ENCODE assay signal across 8 cellular contexts in genomic region chr6:17393335-17394191, GRCh38. TPM values are rescaled to one million over a fixed set of nuclear protein-coding genes. Genes with fewer than 3 reads are reported as not detected.
DNase-seq lines count a peak whose midpoint lies in the region; ATAC-seq and TF ChIP-seq lines count a peak whose summit lies in the region.

Gene CAP2 (plus strand): TSS chr6:17393595. CDS start chr6:17421556, 27,961 bp downstream.

- POLR2A ChIA-PET in HEK293T (lab: Yijun Ruan, JAX) = interaction anchor here (0.9 to 1.4 kb wide), 5 partner anchors 32 to 207 kb away, joined by 3 to 6 read pairs (median 3); partner anchors contain the start of gene FAM8A1

- H3K4me1 Mint-ChIP-seq in stimulated activated naive CD8-positive, alpha-beta T cell treated with anti-CD3 and anti-CD28 coated beads, Interleukin-15, amount 100 ng/mL, for 72 hours = peaks cover 9% of the 10 kb centered on the region

- TF ChIP-seq CTCF in AG09319 (IDR thresholded peaks at IDR 0.05; ENCODE audit: low read depth, low read length) = no peak
- no peak for TF ChIP-seq CTCF in RWPE2 (IDR thresholded peaks at IDR 0.05; ENCODE audit: poor library complexity, severe bottlenecking)
- TF ChIP-seq CTCF in left lung (IDR thresholded peaks at IDR 0.05) = no peak

- CTCF ChIA-PET in HEK293T (lab: Yijun Ruan, JAX) = interaction anchor here (0.6 to 1.1 kb wide), 2 partner anchors 190 to 679 kb away, joined by 3 read pairs; no protein-coding TSS in a partner anchor

- WGBS in ectodermal cell, 2 experiments = 0% methylated on average over 80 to 81 of the region's 81 CpGs

- peak; percentile 68 for ATAC-seq in RWPE2 (ENCODE audit: low read depth)
- ATAC-seq in left lung = peak; percentile 94
- ATAC-seq in stimulated activated naive CD8-positive, alpha-beta T cell treated with anti-CD3 and anti-CD28 coated beads, Interleukin-15, amount 100 ng/mL, for 72 hours = peak; percentile 46
- no peak for ATAC-seq in HG03196 (IDR thresholded peaks at IDR 0.05; ENCODE audit: unreplicated experiment)

- intact Hi-C loops in left lung (cut with DNase I) = no loop called here

- H3K4me1 ChIP-seq in RWPE2 (ENCODE audit: insufficient read depth, poor library complexity, severe bottlenecking) (peaks cover 21% of the 10 kb centered on the region), ectodermal cell (ENCODE audit: control insufficient read depth, insufficient read depth, low read length) (no peaks in the 10 kb centered on the region), left lung (peaks cover 0 to 6% of the 10 kb centered on the region in 2 donors)

- H3K27me3 Mint-ChIP-seq in stimulated activated naive CD8-positive, alpha-beta T cell treated with anti-CD3 and anti-CD28 coated beads, Interleukin-15, amount 100 ng/mL, for 72 hours = peaks cover 54% of the 10 kb centered on the region

- H3K36me3 ChIP-seq in RWPE2 (ENCODE audit: low read depth) (no peaks in the 10 kb centered on the region; the same call in 1 of the 2 replicates), ectodermal cell (ENCODE audit: control insufficient read depth, insufficient read depth, low read length) (no peaks in the 10 kb centered on the region), left lung (no peaks in the 10 kb centered on the region)

- H3K27me3 ChIP-seq in RWPE2 (ENCODE audit: insufficient read depth, poor library complexity, severe bottlenecking) (no peaks in the 10 kb centered on the region), ectodermal cell (ENCODE audit: control insufficient read depth, insufficient read depth, low read length, poor library complexity, severe bottlenecking) (no peaks in the 10 kb centered on the region), left lung (peaks cover 0 to 58% of the 10 kb centered on the region in 2 donors)

- peak within 1 kb of the TSS; percentile 72 to 75 for H3K4me3 Mint-ChIP-seq in stimulated activated naive CD8-positive, alpha-beta T cell treated with anti-CD3 and anti-CD28 coated beads, Interleukin-15, amount 100 ng/mL, for 72 hours

- H3K9me3 Mint-ChIP-seq in stimulated activated naive CD8-positive, alpha-beta T cell treated with anti-CD3 and anti-CD28 coated beads, Interleukin-15, amount 100 ng/mL, for 72 hours = no peaks in the 10 kb centered on the region

- DNase-seq in AG09319 (ENCODE audit: extremely low read depth, low read depth) (peak; percentile 66), HEK293T (ENCODE audit: extremely low spot score) (peak; percentile 74), RWPE2 (ENCODE audit: low spot score) (peak; percentile 62), left lung (peak; percentile 74 to 83)
- DNase-seq in stimulated activated naive CD8-positive, alpha-beta T cell treated with anti-CD3 and anti-CD28 coated beads, Interleukin-15, amount 100 ng/mL, for 72 hours = no peak
- DNase-seq in stimulated activated CD4-positive, alpha-beta T cell treated with anti-CD3 and anti-CD28 coated beads, Interleukin-4, amount 100 ng/mL, for 24 hours = no peak

- H3K9me3 ChIP-seq in RWPE2 (ENCODE audit: severe bottlenecking) (no peaks in the 10 kb centered on the region), ectodermal cell (ENCODE audit: control insufficient read depth, low read length) (peaks cover 3% of the 10 kb centered on the region), left lung (no peaks in the 10 kb centered on the region)

- H3K27ac Mint-ChIP-seq in stimulated activated naive CD8-positive, alpha-beta T cell treated with anti-CD3 and anti-CD28 coated beads, Interleukin-15, amount 100 ng/mL, for 72 hours = no peak within 1 kb of the TSS

- H3K4me3 ChIP-seq in RWPE2 (ENCODE audit: severe bottlenecking) = peak within 1 kb of the TSS; percentile 66
- H3K4me3 ChIP-seq in ectodermal cell (ENCODE audit: insufficient read depth, low read depth, low read length) = peak within 1 kb of the TSS; percentile 58
- H3K4me3 ChIP-seq in left lung = peak within 1 kb of the TSS; percentile 31 to 45

- peak within 1 kb of the TSS; percentile 73 for H3K27ac ChIP-seq in RWPE2 (ENCODE audit: poor library complexity, severe bottlenecking)
- H3K27ac ChIP-seq in ectodermal cell (ENCODE audit: insufficient read depth, low read depth, low read length, poor library complexity, severe bottlenecking) = peak within 1 kb of the TSS; percentile 18
- H3K27ac ChIP-seq in left lung = peak within 1 kb of the TSS; percentile 55 to 67

TF ChIP-seq in HEK293T, 16 proteins besides CTCF, POLR2A, EP300 and RAD21:
- TF ChIP-seq PKNOX1 (IDR thresholded peaks at IDR 0.05) (peak; percentile 95), L3MBTL2 (conservative IDR thresholded peaks at IDR 0.05) (peak; percentile 80), LEF1 (IDR thresholded peaks at IDR 0.05; ENCODE audit: borderline replicate concordance) (no peak), ZNF384 (IDR thresholded peaks at IDR 0.05) (no peak), HDGF (IDR thresholded peaks at IDR 0.05; ENCODE audit: borderline replicate concordance) (no peak)

RNA-seq across cellular contexts. Expression of gene CAP2, which starts in this region (rescaled TPM):
- 46.3 TPM for polyA plus RNA-seq in ectodermal cell (2013, experiment 1 of 4)
- polyA plus RNA-seq in ectodermal cell (2013, experiment 2 of 4) = 43.2 TPM
- polyA plus RNA-seq in ectodermal cell (2013, experiment 3 of 4) = 38.1 TPM
- 44.6 TPM for polyA plus RNA-seq in ectodermal cell (2013, experiment 4 of 4)
- total RNA-seq in left lung = 10 to 100 TPM in 1 of 2 donors, 1 to 10 TPM in 1; 6.5 to 10.6 TPM

Comparison
In these comparisons a context has a peak if more than half of its experiments do, and no peak if none do; other contexts are left out.
1. DNase-seq: peak in AG09319 (single experiment), HEK293T (single experiment), RWPE2 (single experiment) and left lung (2 of 2); none in stimulated activated naive CD8-positive, alpha-beta T cell treated with anti-CD3 and anti-CD28 coated beads, Interleukin-15, amount 100 ng/mL, for 72 hours (0 of 2) and stimulated activated CD4-positive, alpha-beta T cell treated with anti-CD3 and anti-CD28 coated beads, Interleukin-4, amount 100 ng/mL, for 24 hours (single experiment).
2. H3K27ac ChIP-seq: peak in every context shown above with its lines; median percentile 73 in RWPE2; 61 in left lung; 18 in ectodermal cell.
3. Peak in every context shown above with its lines, with median percentiles within 50 percentile points of each other: H3K4me3 ChIP-seq.